9 cellular contexts compared by ENCODE assay signal in genomic region chr14:103014466-103015319, GRCh38. TPM values are rescaled to one million over a fixed set of nuclear protein-coding genes. Genes with fewer than 3 reads are reported as not detected.
DNase-seq lines count a peak whose midpoint lies in the region; ATAC-seq and TF ChIP-seq lines count a peak whose summit lies in the region.
"Had no signal": no experiment of that assay in that cellular context is flagged by ENCODE, and none has a peak within 500 bp of the region (broad histone marks: within the 10 kb centered on the region; RNA-seq: fewer than 3 reads in every experiment).

No MANE protein-coding gene starts in this region.

- ATAC-seq in HG03045 (IDR thresholded peaks at IDR 0.05; ENCODE audit: unreplicated experiment): no peak

- POLR2A ChIA-PET in CD8-positive, alpha-beta memory T cell (lab: Charles Lee): no interaction called here

- H3K9me3 ChIP-seq in CD8-positive, alpha-beta memory T cell (ENCODE audit: low read length): no peaks in the 10 kb centered on the region

- no peak for TF ChIP-seq CTCF in brain microvascular endothelial cell (IDR thresholded peaks at IDR 0.05; ENCODE audit: low read depth, low read length, missing control alignments)
- TF ChIP-seq CTCF in nephron (IDR thresholded peaks at IDR 0.05; ENCODE audit: unreplicated experiment in 3 of 3): no peak

- no peaks in the 10 kb centered on the region for H3K27me3 Mint-ChIP-seq in nephron (ENCODE audit: low read depth)
- peaks cover 8 to 38% of the 10 kb centered on the region in 2 donors for H3K27me3 Mint-ChIP-seq in CD8-positive, alpha-beta memory T cell

- no peaks in the 10 kb centered on the region for H3K27me3 ChIP-seq in brain microvascular endothelial cell (replicated peaks)
- no peaks in the 10 kb centered on the region for H3K27me3 ChIP-seq in CD8-positive, alpha-beta memory T cell (ENCODE audit: insufficient read depth, low read length, poor library complexity, severe bottlenecking)

- no peaks in the 10 kb centered on the region for H3K36me3 ChIP-seq in brain microvascular endothelial cell (replicated peaks)
- H3K36me3 ChIP-seq in CD8-positive, alpha-beta memory T cell (ENCODE audit: insufficient read depth, low read length): no peaks in the 10 kb centered on the region

- peak overlapping the region; percentile 40 to 69 (median 66) for H3K27ac Mint-ChIP-seq in nephron
- H3K27ac Mint-ChIP-seq in CD8-positive, alpha-beta memory T cell: peak overlapping the region in 1 of 8 donors; percentile 46
- H3K27ac Mint-ChIP-seq: T-helper 1 cell treated with Interleukin-12 subunit alpha and Interleukin-12 subunit beta and Interleukin-4 antibody, amounts not matched to agents 30 μg/mL and 1 μg/mL, for 36 hours had no signal

- H3K27ac ChIP-seq in brain microvascular endothelial cell: peak overlapping the region; percentile 69
- no peak overlapping the region for H3K27ac ChIP-seq in CD8-positive, alpha-beta memory T cell (ENCODE audit: low read depth, low read length)

- no peaks in the 10 kb centered on the region for H3K4me1 ChIP-seq in CD8-positive, alpha-beta memory T cell (ENCODE audit: insufficient read depth, low read length)

- in situ Hi-C loops in brain microvascular endothelial cell (cut with HindIII; ENCODE audit: low pct_ligation_motif_present, low sequenced_read_pairs): no loop called here
- in situ Hi-C loops in ACHN (cut with HindIII; ENCODE audit: low pct_ligation_motif_present, low pct_unique_long_range_greater_than_20kb, low sequenced_read_pairs): no loop called here

- no peaks in the 10 kb centered on the region for H3K9me3 Mint-ChIP-seq in nephron
- no peaks in the 10 kb centered on the region for H3K9me3 Mint-ChIP-seq in CD8-positive, alpha-beta memory T cell
- H3K9me3 Mint-ChIP-seq: T-helper 1 cell treated with Interleukin-12 subunit alpha and Interleukin-12 subunit beta and Interleukin-4 antibody, amounts not matched to agents 30 μg/mL and 1 μg/mL, for 36 hours had no signal

- H3K36me3 Mint-ChIP-seq in nephron (ENCODE audit: low read depth): peaks cover 28% of the 10 kb centered on the region
- H3K36me3 Mint-ChIP-seq in CD8-positive, alpha-beta memory T cell: peaks cover 0 to 1% (median 0%) of the 10 kb centered on the region in 3 donors

- CTCF ChIA-PET in CD8-positive, alpha-beta memory T cell (lab: Charles Lee): no interaction called here

- peaks cover 24% of the 10 kb centered on the region for H3K4me1 Mint-ChIP-seq in nephron
- H3K4me1 Mint-ChIP-seq in CD8-positive, alpha-beta memory T cell: peaks cover 1 to 8% (median 4%) of the 10 kb centered on the region in 3 donors

- DNase-seq in ELF-1 (ENCODE audit: low read depth, low spot score) (peak; percentile 48), NCI-H146 (lab: John Stamatoyannopoulos, UW) (peak; percentile 73), brain microvascular endothelial cell (peak; percentile 47), ACHN (no peak), cortex of kidney (lab: John Stamatoyannopoulos, UW) (no peak)
- DNase-seq in CD8-positive, alpha-beta memory T cell: no peak

- H3K4me3 Mint-ChIP-seq in nephron: no peak overlapping the region
- no peak overlapping the region for H3K4me3 Mint-ChIP-seq in CD8-positive, alpha-beta memory T cell
- H3K4me3 Mint-ChIP-seq: T-helper 1 cell treated with Interleukin-12 subunit alpha and Interleukin-12 subunit beta and Interleukin-4 antibody, amounts not matched to agents 30 μg/mL and 1 μg/mL, for 36 hours had no signal

- no peak overlapping the region for H3K4me3 ChIP-seq in brain microvascular endothelial cell (ENCODE audit: low read depth, low read length)
- no peak overlapping the region for H3K4me3 ChIP-seq in CD8-positive, alpha-beta memory T cell (ENCODE audit: low read length)

RNA-seq across cellular contexts. Expression of gene CDC42BPB, which starts 42.7 kb away (rescaled TPM):
- 1 to 10 TPM; 1.6 to 2.9 TPM for total RNA-seq in CD8-positive, alpha-beta memory T cell
- polyA plus RNA-seq in CD8-positive, alpha-beta memory T cell: 0.32 TPM

Comparison
In these comparisons a context has a peak if more than half of its experiments do, and no peak if none do; other contexts are left out.
1. DNase-seq: peak in ELF-1 (single experiment), NCI-H146 (single experiment) and brain microvascular endothelial cell (single experiment); none in ACHN (single experiment), cortex of kidney (single experiment) and CD8-positive, alpha-beta memory T cell (0 of 5).